In the genomic region with DNA sequence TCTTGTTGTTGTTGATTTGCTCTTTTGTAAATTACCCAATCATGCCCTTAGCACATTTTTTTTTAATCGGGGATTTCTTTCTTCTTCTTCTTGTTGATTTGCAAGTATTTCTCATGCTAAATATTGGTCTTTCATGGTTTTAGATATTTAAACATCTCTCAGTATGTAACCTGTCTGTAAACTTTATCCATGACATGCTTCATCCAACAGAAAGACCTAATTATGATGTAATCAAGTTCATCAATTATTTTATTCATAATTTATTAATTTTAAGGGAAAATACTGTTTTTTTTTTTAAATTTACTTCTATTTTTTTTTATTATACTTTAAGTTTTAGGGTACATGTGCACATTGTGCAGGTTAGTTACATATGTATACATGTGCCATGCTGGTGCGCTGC, we compare ENCODE assay signal across 1 cellular context.
TF ChIP-seq lines count a peak whose summit lies in the region.

No MANE protein-coding gene starts in this region.

TF ChIP-seq in A549, 52 proteins besides CTCF, POLR2A, EP300 and RAD21 (continued from another document):
- TF ChIP-seq, protein P1, sequence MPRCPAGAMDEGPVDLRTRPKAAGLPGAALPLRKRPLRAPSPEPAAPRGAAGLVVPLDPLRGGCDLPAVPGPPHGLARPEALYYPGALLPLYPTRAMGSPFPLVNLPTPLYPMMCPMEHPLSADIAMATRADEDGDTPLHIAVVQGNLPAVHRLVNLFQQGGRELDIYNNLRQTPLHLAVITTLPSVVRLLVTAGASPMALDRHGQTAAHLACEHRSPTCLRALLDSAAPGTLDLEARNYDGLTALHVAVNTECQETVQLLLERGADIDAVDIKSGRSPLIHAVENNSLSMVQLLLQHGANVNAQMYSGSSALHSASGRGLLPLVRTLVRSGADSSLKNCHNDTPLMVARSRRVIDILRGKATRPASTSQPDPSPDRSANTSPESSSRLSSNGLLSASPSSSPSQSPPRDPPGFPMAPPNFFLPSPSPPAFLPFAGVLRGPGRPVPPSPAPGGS (IDR thresholded peaks at IDR 0.05), result no peak
- TF ChIP-seq CEBPB (IDR thresholded peaks at IDR 0.05) (no peak; a peak in 1 of 4 replicates), ZNF302 (CRISPR knock-in tag; IDR thresholded peaks at IDR 0.05) (no peak), HDAC2 (IDR thresholded peaks at IDR 0.05) (no peak), POLR2AphosphoS2 (conservative IDR thresholded peaks at IDR 0.05; ENCODE audit: low read length) (no peak), RARB (CRISPR knock-in tag; IDR thresholded peaks at IDR 0.05) (no peak), CHD4 (IDR thresholded peaks at IDR 0.05; ENCODE audit: borderline replicate concordance) (no peak), CBX8 (IDR thresholded peaks at IDR 0.05) (no peak)
- TF ChIP-seq, protein P2, sequence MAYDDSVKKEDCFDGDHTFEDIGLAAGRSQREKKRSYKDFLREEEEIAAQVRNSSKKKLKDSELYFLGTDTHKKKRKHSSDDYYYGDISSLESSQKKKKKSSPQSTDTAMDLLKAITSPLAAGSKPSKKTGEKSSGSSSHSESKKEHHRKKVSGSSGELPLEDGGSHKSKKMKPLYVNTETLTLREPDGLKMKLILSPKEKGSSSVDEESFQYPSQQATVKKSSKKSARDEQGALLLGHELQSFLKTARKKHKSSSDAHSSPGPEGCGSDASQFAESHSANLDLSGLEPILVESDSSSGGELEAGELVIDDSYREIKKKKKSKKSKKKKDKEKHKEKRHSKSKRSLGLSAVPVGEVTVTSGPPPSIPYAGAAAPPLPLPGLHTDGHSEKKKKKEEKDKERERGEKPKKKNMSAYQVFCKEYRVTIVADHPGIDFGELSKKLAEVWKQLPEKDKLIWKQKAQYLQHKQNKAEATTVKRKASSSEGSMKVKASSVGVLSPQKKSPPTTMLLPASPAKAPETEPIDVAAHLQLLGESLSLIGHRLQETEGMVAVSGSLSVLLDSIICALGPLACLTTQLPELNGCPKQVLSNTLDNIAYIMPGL (CRISPR knock-in tag; IDR thresholded peaks at IDR 0.05; ENCODE audit: borderline replicate concordance), result no peak
- TF ChIP-seq, protein P3, sequence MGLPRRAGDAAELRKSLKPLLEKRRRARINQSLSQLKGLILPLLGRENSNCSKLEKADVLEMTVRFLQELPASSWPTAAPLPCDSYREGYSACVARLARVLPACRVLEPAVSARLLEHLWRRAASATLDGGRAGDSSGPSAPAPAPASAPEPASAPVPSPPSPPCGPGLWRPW (IDR thresholded peaks at IDR 0.05), result no peak
